In the genomic region with DNA sequence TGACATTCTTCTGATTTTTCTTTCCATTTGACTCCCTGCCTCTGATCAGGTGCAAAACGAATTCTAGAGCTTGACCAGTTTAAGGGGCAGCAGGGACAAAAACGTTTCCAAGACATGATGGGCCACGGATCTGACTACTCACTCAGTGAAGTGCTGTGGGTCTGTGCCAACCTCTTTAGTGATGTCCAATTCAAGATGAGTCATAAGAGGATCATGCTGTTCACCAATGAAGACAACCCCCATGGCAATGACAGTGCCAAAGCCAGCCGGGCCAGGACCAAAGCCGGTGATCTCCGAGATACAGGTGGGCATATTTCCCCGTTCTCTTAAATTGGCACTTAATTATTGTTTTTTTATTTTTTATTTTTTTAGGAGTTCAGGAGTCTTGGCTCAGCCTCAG, we compare ENCODE assay signal across 14 cellular contexts. TPM values are rescaled to one million over a fixed set of nuclear protein-coding genes. Genes with fewer than 3 reads are reported as not detected.
DNase-seq lines count a peak whose midpoint lies in the region; ATAC-seq, FAIRE-seq and TF ChIP-seq lines count a peak whose summit lies in the region.
"Had no signal": no experiment of that assay in that cellular context is flagged by ENCODE, and none has a peak within 500 bp of the region (broad histone marks: within the 10 kb centered on the region; RNA-seq: fewer than 3 reads in every experiment).

No MANE protein-coding gene starts in this region.

- no peak for TF ChIP-seq RAD21 in K562 (CRISPR knock-in tag; conservative IDR thresholded peaks at IDR 0.05 in 1 of 2, IDR thresholded peaks at IDR 0.05 in 1 of 2)

- H2BK120ac ChIP-seq in mesendoderm (ENCODE audit: low read depth, low read length), result no peak overlapping the region

- H3K27ac ChIP-seq in A673 (ENCODE audit: low read depth, low read length, poor library complexity, severe bottlenecking), result no peak overlapping the region
- H3K27ac ChIP-seq in HEK293 (ENCODE audit: extremely low read depth, low read depth, low read length), result no peak overlapping the region
- H3K27ac ChIP-seq in K562 (ENCODE audit: extremely low read depth, low read depth, low read length), result no peak overlapping the region
- peak overlapping the region in 7 of 12 donors; percentile 25 to 71 (median 58) for H3K27ac ChIP-seq in heart left ventricle
- no peak overlapping the region for H3K27ac ChIP-seq in mesendoderm (ENCODE audit: low read depth, low read length)
- H3K27ac ChIP-seq: SJSA1 had no signal

- peak overlapping the region in 1 of 10 donors; percentile 2 for H3K27ac Mint-ChIP-seq in naive thymus-derived CD8-positive, alpha-beta T cell

- H3K9me3 ChIP-seq in A673 (ENCODE audit: low read depth, low read length, poor library complexity, severe bottlenecking), result no peaks in the 10 kb centered on the region
- no peaks in the 10 kb centered on the region for H3K9me3 ChIP-seq in HEK293 (ENCODE audit: control insufficient read depth, insufficient read depth, low read depth, low read length)
- H3K9me3 ChIP-seq in K562 (replicated peaks; ENCODE audit: control insufficient read depth, insufficient read depth, low read depth, low read length), result no peaks in the 10 kb centered on the region
- H3K9me3 ChIP-seq in heart left ventricle, result no peaks in the 10 kb centered on the region
- H3K9me3 ChIP-seq: BE2C, SJSA1 had no signal

- no peak overlapping the region for H3K56ac ChIP-seq in mesendoderm (ENCODE audit: low read length)

- no peaks in the 10 kb centered on the region for H3K9me3 Mint-ChIP-seq in naive thymus-derived CD8-positive, alpha-beta T cell

- H3K79me2 ChIP-seq in K562 (ENCODE audit: control insufficient read depth, insufficient read depth, low read length) (peaks cover 4% of the 10 kb centered on the region), mesendoderm (ENCODE audit: control insufficient read depth, insufficient read depth, low read length) (peaks cover 3% of the 10 kb centered on the region)

- H2BK5ac ChIP-seq in mesendoderm (ENCODE audit: low read length), result no peak overlapping the region

- no peak for FAIRE-seq in K562 (lab: Jason Lieb, UNC)

- intact Hi-C loops in A673 (cut with micrococcal nuclease; ENCODE audit: unreplicated experiment) (no loop called here), K562 (cut with micrococcal nuclease) (no loop called here), heart left ventricle (cut with DNase I) (no loop called here)

- H4K20me1 ChIP-seq in K562 (replicated peaks; ENCODE audit: control insufficient read depth, insufficient read depth, low read length), result no peaks in the 10 kb centered on the region

- in situ Hi-C loops in K562 (cut with MboI), result no loop called here

- H2BK15ac ChIP-seq in mesendoderm (replicated peaks; ENCODE audit: low read depth), result no peak overlapping the region

- no peak for TF ChIP-seq EP300 in K562 (IDR thresholded peaks at IDR 0.05; ENCODE audit: low read length)

- no peak overlapping the region for H3K18ac ChIP-seq in mesendoderm (ENCODE audit: low read length)

- no peaks in the 10 kb centered on the region for H3K27me3 Mint-ChIP-seq in naive thymus-derived CD8-positive, alpha-beta T cell

- POLR2A ChIA-PET in A673 (lab: Charles Lee; ENCODE audit: low non-redundant PET) (no interaction called here), HEK293 (lab: Yijun Ruan, JAX) (interaction anchor here (1.1 kb wide), 1 partner anchor 15 kb away, joined by 5 read pairs; a partner anchor contains a TSS), K562 (lab: Yijun Ruan, JAX) (interaction anchor here (1.0 kb wide), 1 partner anchor 9 kb away, joined by 3 read pairs; no protein-coding TSS in a partner anchor)
- POLR2A ChIA-PET in naive thymus-derived CD8-positive, alpha-beta T cell (lab: Charles Lee), result no interaction called here

- no peak overlapping the region for H4K8ac ChIP-seq in mesendoderm (ENCODE audit: low read depth, low read length)

- DNase-seq in A673 (ENCODE audit: low spot score) (peak; percentile 37), K562 (ENCODE audit: extremely low read depth in 1 of 4, low spot score in 3 of 4) (no peak), heart left ventricle (peak in 4 of 5 donors; percentile 26 to 69 (median 36)), mesendoderm (no peak)
- DNase-seq in naive thymus-derived CD8-positive, alpha-beta T cell, result no peak
- DNase-seq: BE2C, cerebellar nuclear complex, GDM1, MV-4-11 had no signal

- H3K79me1 ChIP-seq in mesendoderm (ENCODE audit: low read length), result peaks cover 8% of the 10 kb centered on the region

- H3K9me1 ChIP-seq in K562 (ENCODE audit: control insufficient read depth, insufficient read depth, low read length), result no peaks in the 10 kb centered on the region

- no peak overlapping the region for H3K4me3 Mint-ChIP-seq in naive thymus-derived CD8-positive, alpha-beta T cell

- no peak overlapping the region for H3K4ac ChIP-seq in mesendoderm (ENCODE audit: low read depth, low read length)

- H3K4me3 ChIP-seq in A673 (ENCODE audit: low read depth, low read length, poor library complexity, severe bottlenecking) (no peak overlapping the region), HEK293 (ENCODE audit: low read depth, low read length) (no peak overlapping the region), K562 (no peak overlapping the region), heart left ventricle (no peak overlapping the region), mesendoderm (ENCODE audit: low read length) (no peak overlapping the region)
- H3K4me3 ChIP-seq: SJSA1 had no signal

- no peak overlapping the region for H2AFZ ChIP-seq in K562 (ENCODE audit: low read depth, low read length)

- peaks cover 2 to 11% (median 7%) of the 10 kb centered on the region in 4 donors for H3K4me1 Mint-ChIP-seq in naive thymus-derived CD8-positive, alpha-beta T cell

- H2AK5ac ChIP-seq in mesendoderm (ENCODE audit: low read length), result no peak overlapping the region

- BruUV-seq in A673 (replicated peaks; lab: Mats Ljungman, UMichigan) (no TSS peak), K562 (replicated peaks; lab: Mats Ljungman, UMichigan) (TSS peak; percentile 16)

- H3K36me3 Mint-ChIP-seq in naive thymus-derived CD8-positive, alpha-beta T cell, result peaks cover 0 to 89% (median 13%) of the 10 kb centered on the region in 3 donors

- CTCF ChIA-PET in A673 (lab: Charles Lee) (interaction anchor here (0.7 kb wide), 1 partner anchor 31 kb away, joined by 3 read pairs; no protein-coding TSS in a partner anchor), HEK293 (lab: Yijun Ruan, JAX) (no interaction called here), K562 (lab: Yijun Ruan, JAX; ENCODE audit: low intra/inter-chr PET ratio) (no interaction called here)

- no peak overlapping the region for H3K23ac ChIP-seq in mesendoderm (ENCODE audit: low read length)

- H4K5ac ChIP-seq in mesendoderm (ENCODE audit: low read length), result no peak overlapping the region

- H3K9ac ChIP-seq in K562 (ENCODE audit: insufficient read depth in 1 of 2, low read depth in 2 of 2, low read length in 2 of 2), result no peak overlapping the region
- no peak overlapping the region for H3K9ac ChIP-seq in mesendoderm (ENCODE audit: low read length)

- no peak for ATAC-seq in K562
- peak; percentile 73 to 89 (median 88) for ATAC-seq in heart left ventricle
- ATAC-seq in HG02840 (IDR thresholded peaks at IDR 0.05; ENCODE audit: low FRiP score, unreplicated experiment), result no peak
- ATAC-seq in GM21825 (IDR thresholded peaks at IDR 0.05; ENCODE audit: unreplicated experiment), result no peak
- no peak for ATAC-seq in naive thymus-derived CD8-positive, alpha-beta T cell
- ATAC-seq: activated CD4-positive, CD25-positive, alpha-beta regulatory T cell treated with anti-CD3 and anti-CD28 coated beads, Interleukin-2, amount 50 U/mL, for 24 hours had no signal

- TF ChIP-seq POLR2A in K562 (conservative IDR thresholded peaks at IDR 0.05), result no peak
- TF ChIP-seq POLR2A in heart left ventricle (IDR thresholded peaks at IDR 0.05), result no peak

- H3K36me3 ChIP-seq in A673 (ENCODE audit: insufficient read depth, low read length, poor library complexity, severe bottlenecking) (peaks cover 92% of the 10 kb centered on the region), HEK293 (ENCODE audit: control insufficient read depth in 2 of 2, insufficient read depth in 1 of 2, low read length in 2 of 2) (peaks cover 85 to 97% of the 10 kb centered on the region in 2 experiments), K562 (ENCODE audit: control insufficient read depth, insufficient read depth, low read length) (peaks cover 78% of the 10 kb centered on the region), heart left ventricle (peaks cover 0 to 98% (median 93%) of the 10 kb centered on the region in 9 donors), mesendoderm (ENCODE audit: control insufficient read depth, insufficient read depth, low read length) (peaks cover 16% of the 10 kb centered on the region)

- no peak overlapping the region for H3K4me2 ChIP-seq in K562 (ENCODE audit: insufficient read depth, low read length)
- no peak overlapping the region for H3K4me2 ChIP-seq in mesendoderm (ENCODE audit: low read length)

- H3K4me1 ChIP-seq in A673 (ENCODE audit: insufficient read depth, low read length, poor library complexity, severe bottlenecking) (no peaks in the 10 kb centered on the region), HEK293 (ENCODE audit: control insufficient read depth, insufficient read depth, low read length) (no peaks in the 10 kb centered on the region), K562 (replicated peaks in 1 of 2; ENCODE audit: control insufficient read depth in 2 of 2, insufficient read depth in 2 of 2, low read length in 2 of 2) (no peaks in the 10 kb centered on the region; a peak in 1 of 5 replicates), heart left ventricle (peaks cover 0 to 30% (median 5%) of the 10 kb centered on the region in 12 donors), mesendoderm (ENCODE audit: control insufficient read depth, low read depth, low read length) (no peaks in the 10 kb centered on the region)
- H3K4me1 ChIP-seq: BE2C, SJSA1 had no signal

- H3K27me3 ChIP-seq in A673 (replicated peaks; ENCODE audit: insufficient read depth, low read depth, low read length, poor library complexity), result no peaks in the 10 kb centered on the region
- no peaks in the 10 kb centered on the region for H3K27me3 ChIP-seq in K562 (ENCODE audit: control insufficient read depth in 2 of 2, insufficient read depth in 2 of 2, low read length in 2 of 2)
- H3K27me3 ChIP-seq in heart left ventricle, result no peaks in the 10 kb centered on the region
- H3K27me3 ChIP-seq in mesendoderm (ENCODE audit: insufficient read depth, low read length, poor library complexity), result no peaks in the 10 kb centered on the region
- H3K27me3 ChIP-seq: BE2C, SJSA1 had no signal

- WGBS in K562 (ENCODE audit: insufficient coverage, low coverage, missing lambda C conversion rate), result 78% methylated on average over 7 of the region's 7 CpGs
- 32 to 54% (median 48%) methylated on average over 7 of the region's 7 CpGs for WGBS in heart left ventricle, 4 donors
- no CpG with 5 or more reads among the region's 7 CpGs for WGBS in mesendoderm (ENCODE audit: extremely low coverage, insufficient coverage, low lambda C conversion rate)

- no peak for TF ChIP-seq CTCF in A673 (conservative IDR thresholded peaks at IDR 0.05; ENCODE audit: low read depth, low read length)
- no peak for TF ChIP-seq CTCF in HEK293 (tag by site-specific recombination; IDR thresholded peaks at IDR 0.05)
- no peak for TF ChIP-seq CTCF in K562 (IDR thresholded peaks at IDR 0.05 in 2 of 3, conservative IDR thresholded peaks at IDR 0.05 in 1 of 3; ENCODE audit: insufficient read depth in 2 of 3, low read depth in 1 of 3, low read length in 3 of 3)
- no peak for TF ChIP-seq CTCF in heart left ventricle (IDR thresholded peaks at IDR 0.05)

RNA-seq across cellular contexts. Expression of a gene that starts 15.4 kb away (rescaled TPM):
- total RNA-seq in A673 (2021) (545 and 558 TPM in 2 replicates), K562 (2014; rRNA removed) (318 and 324 TPM in 2 replicates), K562 (2014; rRNA removed; fragmentation: Illumina TruSeq; extraction: Trizol) (343 and 371 TPM in 2 replicates), K562 (2015; rRNA removed; fragmentation: Illumina TruSeq; extraction: Trizol) (335 and 337 TPM in 2 replicates), K562 (2021) (294 and 302 TPM in 2 replicates), heart left ventricle (100 to 1,000 TPM; 162 to 204 (median 176) TPM)
- total RNA-seq in K562 (2011; cell fraction: chromatin; rRNA removed; ENCODE audit: low replicate concordance), result 36.9 and 42.4 TPM in 2 replicates
- 36.5 and 41.2 TPM in 2 replicates for total RNA-seq in K562 (2011; cell fraction: nucleolus; rRNA removed)
- 42.1 and 47.8 TPM in 2 replicates for total RNA-seq in K562 (2011; cell fraction: nucleoplasm; rRNA removed)
- polyA plus RNA-seq in K562 (2011; rRNA removed) (151 and 241 TPM in 2 replicates), K562 (2014; fragmentation: Illumina TruSeq; extraction: Trizol) (359 and 381 TPM in 2 replicates), K562 (2014; fragmentation: Nextera tagmentation; extraction: Ambion mirVana) (100 to 1,000 TPM; 151 to 440 TPM), K562 (2014; rRNA removed) (295 and 313 TPM in 2 replicates), heart left ventricle (100 to 1,000 TPM; 123 to 231 TPM)
- 101 and 133 TPM in 2 replicates for polyA plus RNA-seq in K562 (2011; cell fraction: cytosol; rRNA removed)
- 58.3 and 58.5 TPM in 2 replicates for polyA plus RNA-seq in K562 (2011; cell fraction: nucleus; rRNA removed)
- polyA plus RNA-seq in K562 (2012), result 238 and 407 TPM in 2 replicates
- polyA minus RNA-seq in K562 (2011; rRNA and poly(A)+ RNA removed), result 165 and 175 TPM in 2 replicates
- 90.9 and 97.9 TPM in 2 replicates for polyA minus RNA-seq in K562 (2011; cell fraction: cytosol; rRNA and poly(A)+ RNA removed)
- polyA minus RNA-seq in K562 (2011; cell fraction: nucleus; rRNA and poly(A)+ RNA removed), result 10.4 and 24.2 TPM in 2 replicates
- total RNA-seq in naive thymus-derived CD8-positive, alpha-beta T cell, result 100 to 1,000 TPM; 171 to 182 TPM
- polyA plus RNA-seq in naive thymus-derived CD8-positive, alpha-beta T cell, result 100 to 1,000 TPM; 436 to 513 (median 454) TPM
- 435 TPM for polyA plus RNA-seq in mesendoderm (2013, experiment 1 of 2)
- 429 TPM for polyA plus RNA-seq in mesendoderm (2013, experiment 2 of 2)

RNA-seq across cellular contexts. Expression of a gene that starts 15.6 kb away (rescaled TPM):
- total RNA-seq in A673 (2021), result 44.0 and 47.6 TPM in 2 replicates
- 80.8 and 138 TPM in 2 replicates for total RNA-seq in K562 (2011; cell fraction: chromatin; rRNA removed; ENCODE audit: low replicate concordance)
- total RNA-seq in K562 (2011; cell fraction: nucleolus; rRNA removed), result 66.0 and 67.4 TPM in 2 replicates
- 89.7 and 137 TPM in 2 replicates for total RNA-seq in K562 (2011; cell fraction: nucleoplasm; rRNA removed)
- 19.7 and 30.9 TPM in 2 replicates for total RNA-seq in K562 (2014; rRNA removed)
- 29.8 and 29.9 TPM in 2 replicates for total RNA-seq in K562 (2014; rRNA removed; fragmentation: Illumina TruSeq; extraction: Trizol)
- total RNA-seq in K562 (2015; rRNA removed; fragmentation: Illumina TruSeq; extraction: Trizol), result 27.9 and 30.7 TPM in 2 replicates
- 36.2 and 36.5 TPM in 2 replicates for total RNA-seq in K562 (2021)
- polyA plus RNA-seq in K562 (2011; rRNA removed), result 38.7 and 40.1 TPM in 2 replicates
- 35.9 and 47.9 TPM in 2 replicates for polyA plus RNA-seq in K562 (2011; cell fraction: cytosol; rRNA removed)
- polyA plus RNA-seq in K562 (2011; cell fraction: nucleus; rRNA removed), result 68.9 and 92.7 TPM in 2 replicates
- 22.7 and 24.3 TPM in 2 replicates for polyA plus RNA-seq in K562 (2012)
- polyA plus RNA-seq in K562 (2014; fragmentation: Illumina TruSeq; extraction: Trizol), result 42.3 and 45.9 TPM in 2 replicates
- polyA plus RNA-seq in K562 (2014; fragmentation: Nextera tagmentation; extraction: Ambion mirVana), result 1 to 10 TPM; 7.2 to 7.8 TPM
- 29.3 and 29.4 TPM in 2 replicates for polyA plus RNA-seq in K562 (2014; rRNA removed)
- polyA minus RNA-seq in K562 (2011; rRNA and poly(A)+ RNA removed), result 35.0 and 47.4 TPM in 2 replicates
- polyA minus RNA-seq in K562 (2011; cell fraction: cytosol; rRNA and poly(A)+ RNA removed), result 21.1 and 26.5 TPM in 2 replicates
- polyA minus RNA-seq in K562 (2011; cell fraction: nucleus; rRNA and poly(A)+ RNA removed), result 16.2 and 21.8 TPM in 2 replicates
- total RNA-seq in heart left ventricle, result 10 to 100 TPM; 29.0 to 51.0 (median 40.6) TPM
- 10 to 100 TPM; 24.2 to 39.8 TPM for polyA plus RNA-seq in heart left ventricle
- total RNA-seq in naive thymus-derived CD8-positive, alpha-beta T cell, result 10 to 100 TPM; 25.8 to 29.3 TPM
- 10 to 100 TPM in 2 of 3 donors, 1 to 10 TPM in 1; 7.5 to 13.9 (median 11.2) TPM for polyA plus RNA-seq in naive thymus-derived CD8-positive, alpha-beta T cell
- 31.4 TPM for polyA plus RNA-seq in mesendoderm (2013, experiment 1 of 2)
- polyA plus RNA-seq in mesendoderm (2013, experiment 2 of 2), result 32.2 TPM

RNA-seq across cellular contexts. Expression of a gene that starts 46.8 kb away (rescaled TPM):
- 26.8 and 30.5 TPM in 2 replicates for total RNA-seq in A673 (2021)
- total RNA-seq in K562 (2011; cell fraction: chromatin; rRNA removed; ENCODE audit: low replicate concordance), result 23.5 and 53.2 TPM in 2 replicates
- 46.5 and 48.8 TPM in 2 replicates for total RNA-seq in K562 (2011; cell fraction: nucleolus; rRNA removed)
- total RNA-seq in K562 (2011; cell fraction: nucleoplasm; rRNA removed), result 33.7 and 34.2 TPM in 2 replicates
- total RNA-seq in K562 (2014; rRNA removed), result 17.9 and 20.3 TPM in 2 replicates
- 6.3 and 10.4 TPM in 2 replicates for total RNA-seq in K562 (2014; rRNA removed; fragmentation: Illumina TruSeq; extraction: Trizol)
- total RNA-seq in K562 (2015; rRNA removed; fragmentation: Illumina TruSeq; extraction: Trizol), result 10.2 and 11.1 TPM in 2 replicates
- total RNA-seq in K562 (2021), result 24.5 and 26.3 TPM in 2 replicates
- polyA plus RNA-seq in K562 (2011; rRNA removed), result 20.3 and 26.2 TPM in 2 replicates
- 31.2 and 32.2 TPM in 2 replicates for polyA plus RNA-seq in K562 (2011; cell fraction: cytosol; rRNA removed)
- 46.1 and 57.4 TPM in 2 replicates for polyA plus RNA-seq in K562 (2011; cell fraction: nucleus; rRNA removed)
- polyA plus RNA-seq in K562 (2012), result 22.9 and 46.0 TPM in 2 replicates
- polyA plus RNA-seq in K562 (2014; fragmentation: Illumina TruSeq; extraction: Trizol), result 21.1 and 27.8 TPM in 2 replicates
- polyA plus RNA-seq in K562 (2014; fragmentation: Nextera tagmentation; extraction: Ambion mirVana), result 10 to 100 TPM; 17.6 to 23.8 TPM
- polyA plus RNA-seq in K562 (2014; rRNA removed), result 28.8 and 31.7 TPM in 2 replicates
- 10.0 and 10.3 TPM in 2 replicates for polyA minus RNA-seq in K562 (2011; rRNA and poly(A)+ RNA removed)
- 10.3 and 11.6 TPM in 2 replicates for polyA minus RNA-seq in K562 (2011; cell fraction: cytosol; rRNA and poly(A)+ RNA removed)
- 11.8 and 15.1 TPM in 2 replicates for polyA minus RNA-seq in K562 (2011; cell fraction: nucleus; rRNA and poly(A)+ RNA removed)
- 10 to 100 TPM; 10.8 to 26.4 (median 22.9) TPM for total RNA-seq in heart left ventricle
- 10 to 100 TPM; 17.3 to 34.8 TPM for polyA plus RNA-seq in heart left ventricle
- total RNA-seq in naive thymus-derived CD8-positive, alpha-beta T cell, result 10 to 100 TPM; 30.9 to 32.3 TPM
- polyA plus RNA-seq in naive thymus-derived CD8-positive, alpha-beta T cell, result 10 to 100 TPM; 29.9 to 32.8 (median 32.4) TPM
- 6.4 TPM for polyA plus RNA-seq in mesendoderm (2013, experiment 1 of 2)
- polyA plus RNA-seq in mesendoderm (2013, experiment 2 of 2), result 6.6 TPM

RNA-seq across cellular contexts. Expression of a gene that starts 52.2 kb away (rescaled TPM):
- 216 and 223 TPM in 2 replicates for total RNA-seq in A673 (2021)
- total RNA-seq in K562 (2011; cell fraction: chromatin; rRNA removed; ENCODE audit: low replicate concordance), result 64.9 and 85.4 TPM in 2 replicates
- total RNA-seq in K562 (2011; cell fraction: nucleolus; rRNA removed), result 65.5 and 66.1 TPM in 2 replicates
- total RNA-seq in K562 (2011; cell fraction: nucleoplasm; rRNA removed), result 94.7 and 101 TPM in 2 replicates
- total RNA-seq in K562 (2014; rRNA removed), result 193 and 196 TPM in 2 replicates
- 147 and 185 TPM in 2 replicates for total RNA-seq in K562 (2014; rRNA removed; fragmentation: Illumina TruSeq; extraction: Trizol)
- 179 and 193 TPM in 2 replicates for total RNA-seq in K562 (2015; rRNA removed; fragmentation: Illumina TruSeq; extraction: Trizol)
- 279 and 283 TPM in 2 replicates for total RNA-seq in K562 (2021)
- 243 and 271 TPM in 2 replicates for polyA plus RNA-seq in K562 (2011; rRNA removed)
- polyA plus RNA-seq in K562 (2011; cell fraction: cytosol; rRNA removed), result 304 and 417 TPM in 2 replicates
- polyA plus RNA-seq in K562 (2011; cell fraction: nucleus; rRNA removed), result 108 and 115 TPM in 2 replicates
- polyA plus RNA-seq in K562 (2012), result 157 and 244 TPM in 2 replicates
- 294 and 334 TPM in 2 replicates for polyA plus RNA-seq in K562 (2014; fragmentation: Illumina TruSeq; extraction: Trizol)
- 100 to 1,000 TPM; 884 to 981 TPM for polyA plus RNA-seq in K562 (2014; fragmentation: Nextera tagmentation; extraction: Ambion mirVana)
- polyA plus RNA-seq in K562 (2014; rRNA removed), result 286 and 317 TPM in 2 replicates
- 136 and 166 TPM in 2 replicates for polyA minus RNA-seq in K562 (2011; rRNA and poly(A)+ RNA removed)
- 93.1 and 107 TPM in 2 replicates for polyA minus RNA-seq in K562 (2011; cell fraction: cytosol; rRNA and poly(A)+ RNA removed)
- 23.7 and 30.3 TPM in 2 replicates for polyA minus RNA-seq in K562 (2011; cell fraction: nucleus; rRNA and poly(A)+ RNA removed)
- 100 to 1,000 TPM; 168 to 233 (median 201) TPM for total RNA-seq in heart left ventricle
- 100 to 1,000 TPM; 222 to 292 TPM for polyA plus RNA-seq in heart left ventricle
- total RNA-seq in naive thymus-derived CD8-positive, alpha-beta T cell, result 100 to 1,000 TPM; 117 to 127 TPM
- 100 to 1,000 TPM; 226 to 309 (median 285) TPM for polyA plus RNA-seq in naive thymus-derived CD8-positive, alpha-beta T cell
- polyA plus RNA-seq in mesendoderm (2013, experiment 1 of 2), result 197 TPM
- polyA plus RNA-seq in mesendoderm (2013, experiment 2 of 2), result 198 TPM

Comparison
In these comparisons a context has a peak if more than half of its experiments do, and no peak if none do; other contexts are left out.
1. DNase-seq: peak in A673 (single experiment) and heart left ventricle (4 of 5); none in K562 (0 of 4), naive thymus-derived CD8-positive, alpha-beta T cell (0 of 10) and mesendoderm (single experiment).
2. H3K27ac ChIP-seq: peak in heart left ventricle (7 of 12); none in A673 (single experiment), HEK293 (single experiment), K562 (single experiment) and mesendoderm (single experiment).
3. ATAC-seq: peak in heart left ventricle (4 of 4); none in K562 (single experiment), HG02840 (single experiment), GM21825 (single experiment) and naive thymus-derived CD8-positive, alpha-beta T cell (0 of 2).
4. POLR2A ChIA-PET loops: an anchor here in HEK293 (1.1 kb wide) and K562 (1.0 kb wide); none called in A673 and naive thymus-derived CD8-positive, alpha-beta T cell.